Comparison of ENCODE assay signal across 9 cellular contexts in the genomic region with DNA sequence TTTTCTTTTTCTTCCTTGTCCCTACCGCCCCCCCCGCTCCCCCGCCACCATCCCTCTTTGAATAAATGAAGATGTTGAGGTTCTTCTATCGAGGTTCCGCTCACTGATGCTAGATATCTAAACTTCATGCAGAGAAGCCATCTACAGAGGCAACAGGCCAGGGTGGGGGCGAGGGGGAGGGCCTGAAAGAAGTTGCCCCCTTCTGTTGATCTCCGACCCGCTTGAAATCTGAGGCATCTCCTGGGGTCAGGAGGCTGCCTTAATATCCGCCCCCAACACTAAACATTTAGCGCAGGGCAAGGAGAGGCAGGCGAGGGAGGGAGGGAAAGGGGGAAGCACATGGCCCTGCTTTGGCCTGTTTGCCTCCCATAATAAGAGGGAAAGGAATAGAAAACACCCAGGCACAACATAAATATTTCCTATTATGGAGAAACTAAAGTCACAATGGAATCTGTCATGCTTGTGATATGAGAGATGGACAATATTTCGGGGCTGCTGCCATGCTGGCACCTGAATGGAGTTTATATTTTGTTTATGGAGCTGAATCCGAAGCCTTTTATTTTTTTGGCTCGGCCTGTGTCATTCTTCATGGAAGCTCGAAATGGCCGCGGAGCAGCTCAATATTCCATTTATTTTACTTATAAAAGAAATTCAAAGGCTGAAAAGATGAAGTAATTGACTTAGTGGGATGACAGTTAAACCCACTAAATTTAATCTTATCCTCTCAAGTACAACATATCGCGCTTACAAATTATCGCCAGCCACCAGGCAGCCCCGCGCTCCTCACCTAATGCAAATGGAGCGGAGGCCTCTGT.
DNase-seq lines count a peak whose midpoint lies in the region; ATAC-seq and TF ChIP-seq lines count a peak whose summit lies in the region.
"Had no signal": no experiment of that assay in that cellular context is flagged by ENCODE, and none has a peak within 500 bp of the region (broad histone marks: within the 10 kb centered on the region; RNA-seq: fewer than 3 reads in every experiment).

No MANE protein-coding gene starts in this region.

- CTCF ChIA-PET in activated CD4-positive, alpha-beta T cell treated with anti-CD3 and anti-CD28 coated beads for 36 hours (lab: Charles Lee) = interaction anchor here (1.5 kb wide), 1 partner anchor 86 kb away, joined by 3 read pairs; no protein-coding TSS in a partner anchor

- WGBS in lower leg skin, 2 donors = 52 to 54% methylated on average over 23 of the region's 23 CpGs

- no peak for TF ChIP-seq CTCF in astrocyte of the cerebellum (IDR thresholded peaks at IDR 0.05; ENCODE audit: low read depth, low read length, missing control alignments)
- no peak for TF ChIP-seq CTCF in lower leg skin (IDR thresholded peaks at IDR 0.05)
- TF ChIP-seq CTCF in thoracic aorta (IDR thresholded peaks at IDR 0.05) = no peak

- H3K27me3 Mint-ChIP-seq in activated CD4-positive, alpha-beta T cell treated with anti-CD3 and anti-CD28 coated beads for 36 hours = no peaks in the 10 kb centered on the region

- ATAC-seq in activated CD4-positive, alpha-beta T cell treated with anti-CD3 and anti-CD28 coated beads for 36 hours = no peak
- ATAC-seq in thoracic aorta (ENCODE audit: insufficient number of reproducible peaks, low FRiP score, low read depth) = no peak
- no peak for ATAC-seq in HG03521 (IDR thresholded peaks at IDR 0.05; ENCODE audit: unreplicated experiment)
- no peak for ATAC-seq in HG03095 (IDR thresholded peaks at IDR 0.05; ENCODE audit: unreplicated experiment)

- in situ Hi-C loops in astrocyte of the cerebellum (cut with HindIII; ENCODE audit: low sequenced_read_pairs) = no loop called here

- TF ChIP-seq POLR2A in lower leg skin (IDR thresholded peaks at IDR 0.05) = no peak

- H3K4me3 Mint-ChIP-seq in activated CD4-positive, alpha-beta T cell treated with anti-CD3 and anti-CD28 coated beads for 36 hours = peak overlapping the region; percentile 76

- H3K27ac ChIP-seq in thoracic aorta = no peak overlapping the region
- H3K27ac ChIP-seq: BLaER1 had no signal

- peaks cover 7% of the 10 kb centered on the region for H3K4me1 Mint-ChIP-seq in activated CD4-positive, alpha-beta T cell treated with anti-CD3 and anti-CD28 coated beads for 36 hours

- H3K9me3 Mint-ChIP-seq in activated CD4-positive, alpha-beta T cell treated with anti-CD3 and anti-CD28 coated beads for 36 hours (ENCODE audit: low read depth) = no peaks in the 10 kb centered on the region

- no peaks in the 10 kb centered on the region for H3K9me3 ChIP-seq in thoracic aorta
- H3K9me3 ChIP-seq: BLaER1 had no signal

- H3K36me3 Mint-ChIP-seq in activated CD4-positive, alpha-beta T cell treated with anti-CD3 and anti-CD28 coated beads for 36 hours (ENCODE audit: low read depth) = no peaks in the 10 kb centered on the region

- H3K36me3 ChIP-seq in thoracic aorta = no peaks in the 10 kb centered on the region
- H3K36me3 ChIP-seq: BLaER1 had no signal

- peaks cover 4% of the 10 kb centered on the region for H3K27me3 ChIP-seq in thoracic aorta (replicated peaks; ENCODE audit: insufficient read depth)
- H3K27me3 ChIP-seq: BLaER1 had no signal

- intact Hi-C loops in activated CD4-positive, alpha-beta T cell treated with anti-CD3 and anti-CD28 coated beads for 36 hours (cut with DNase I, micrococcal nuclease) = loop anchor here (1.0 to 10.0 kb wide), 9 partner anchors 85 to 545 kb away; partner anchors contain the start of genes CCDC93 (in 1 of the 2), DDX18 (in 1 of the 2) and INSIG2 (in 1 of the 2)
- intact Hi-C loops in lower leg skin (cut with DNase I; ENCODE audit: low total_unique reads) = loop anchor here (5.0 kb wide), 1 partner anchor 543 kb away; no protein-coding TSS in a partner anchor

- POLR2A ChIA-PET in activated CD4-positive, alpha-beta T cell treated with anti-CD3 and anti-CD28 coated beads for 36 hours (lab: Charles Lee) = no interaction called here

- peak overlapping the region; percentile 45 for H3K4me3 ChIP-seq in astrocyte of the cerebellum (ENCODE audit: low read depth, low read length)
- peak overlapping the region; percentile 51 for H3K4me3 ChIP-seq in lower leg skin (ENCODE audit: low read depth, poor library complexity, severe bottlenecking)
- peak overlapping the region; percentile 78 for H3K4me3 ChIP-seq in thoracic aorta
- H3K4me3 ChIP-seq: BLaER1 had no signal

- H3K4me1 ChIP-seq in thoracic aorta (ENCODE audit: control insufficient read depth in 1 of 2, low read depth in 2 of 2) = peaks cover 0 to 4% of the 10 kb centered on the region in 2 donors
- H3K4me1 ChIP-seq: BLaER1 had no signal

- H3K27ac Mint-ChIP-seq in activated CD4-positive, alpha-beta T cell treated with anti-CD3 and anti-CD28 coated beads for 36 hours = peak overlapping the region; percentile 93

- peak; percentile 16 for DNase-seq in activated CD4-positive, alpha-beta T cell treated with anti-CD3 and anti-CD28 coated beads for 36 hours
- no peak for DNase-seq in activated CD4-positive, alpha-beta T cell treated with anti-CD3 and anti-CD28 coated beads, Interleukin-2, amount 50 U/mL, for 4 hours
- DNase-seq in astrocyte of the cerebellum (ENCODE audit: low read depth) = no peak
- DNase-seq in lower leg skin (ENCODE audit: low spot score in 2 of 2) = no peak
- DNase-seq in thoracic aorta (ENCODE audit: low spot score) = no peak
- DNase-seq in D341Med (ENCODE audit: low spot score) = no peak
